Comparison of ENCODE assay signal across 32 cellular contexts in the genomic region with DNA sequence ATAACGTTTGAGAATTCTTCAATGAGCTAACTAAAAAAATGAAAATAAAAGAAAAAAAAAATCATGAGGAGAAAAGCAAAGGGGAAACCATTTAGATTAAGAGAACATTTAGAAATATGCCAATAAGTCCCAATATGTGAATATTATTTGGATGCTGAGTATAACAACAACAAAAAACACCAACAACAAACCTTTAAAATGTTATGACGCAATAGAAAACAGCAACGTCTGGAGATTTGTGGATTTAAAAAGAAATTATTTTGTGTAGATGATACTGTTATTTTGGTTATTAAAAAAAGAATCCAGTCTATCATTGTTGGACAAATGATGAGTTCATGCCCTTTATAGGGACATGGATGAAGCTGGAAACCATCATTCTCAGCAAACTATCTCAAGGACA.
DNase-seq lines count a peak whose midpoint lies in the region; ATAC-seq, FAIRE-seq and TF ChIP-seq lines count a peak whose summit lies in the region.
"Had no signal": no experiment of that assay in that cellular context is flagged by ENCODE, and none has a peak within 500 bp of the region (broad histone marks: within the 10 kb centered on the region; RNA-seq: fewer than 3 reads in every experiment).

No MANE protein-coding gene starts in this region.

- H3K56ac ChIP-seq in IMR-90 (ENCODE audit: extremely low read depth, insufficient read depth, low read length) (no peak overlapping the region), H1 (replicated peaks; ENCODE audit: insufficient read length, low read depth, low read length) (no peak overlapping the region)

- H3K9me3 ChIP-seq in HepG2 (ENCODE audit: low read length): no peaks in the 10 kb centered on the region
- H3K9me3 ChIP-seq in right lobe of liver: no peaks in the 10 kb centered on the region
- H3K9me3 ChIP-seq in IMR-90 (ENCODE audit: control insufficient read depth, insufficient read depth, low read length): no peaks in the 10 kb centered on the region
- H3K9me3 ChIP-seq in H1 (ENCODE audit: insufficient read depth in 2 of 2, low read depth in 1 of 2, low read length in 1 of 2): no peaks in the 10 kb centered on the region
- H3K9me3 ChIP-seq: BE2C; BLaER1; BLaER1 treated with 17β-estradiol and CSF1 and Interleukin-3, amounts not matched to agents 10 nM and 100 nM; Caco-2 had no signal

- no peak for FAIRE-seq in HepG2 (lab: Jason Lieb, UNC)
- FAIRE-seq in H1 (lab: Jason Lieb, UNC): no peak
- FAIRE-seq: A204.1, A549, D721Med had no signal

- no peaks in the 10 kb centered on the region for H3K9me1 ChIP-seq in IMR-90 (ENCODE audit: insufficient read depth, low read length)

- no peak overlapping the region for H3K4me2 ChIP-seq in HepG2 (ENCODE audit: low read depth, low read length)
- no peak overlapping the region for H3K4me2 ChIP-seq in IMR-90 (ENCODE audit: low read depth, low read length)
- no peak overlapping the region for H3K4me2 ChIP-seq in H1 (ENCODE audit: insufficient read depth in 1 of 2, low read depth in 2 of 2, low read length in 2 of 2)
- H3K4me2 ChIP-seq: A549; BLaER1; BLaER1 treated with 17β-estradiol and CSF1 and Interleukin-3, amounts not matched to agents 10 nM and 100 nM had no signal

- H2AK5ac ChIP-seq in IMR-90 (ENCODE audit: low read depth, low read length) (no peak overlapping the region), H1 (ENCODE audit: low read depth, low read length) (no peak overlapping the region)

- H2AK9ac ChIP-seq in IMR-90 (replicated peaks; ENCODE audit: low read depth, low read length, poor library complexity): no peak overlapping the region

- H3K4ac ChIP-seq in IMR-90 (ENCODE audit: low read depth, low read length): no peak overlapping the region
- H3K4ac ChIP-seq in H1 (replicated peaks; ENCODE audit: insufficient read length, low read depth, low read length): no peak overlapping the region

- no peak overlapping the region for H3K14ac ChIP-seq in IMR-90 (replicated peaks; ENCODE audit: low read depth, low read length)
- H3K14ac ChIP-seq in H1 (ENCODE audit: insufficient read length): no peak overlapping the region

- no peaks in the 10 kb centered on the region for H3K36me3 ChIP-seq in HepG2 (replicated peaks in 1 of 2; ENCODE audit: control insufficient read depth in 1 of 2, insufficient read depth in 2 of 2, low read length in 2 of 2)
- H3K36me3 ChIP-seq in right lobe of liver: no peaks in the 10 kb centered on the region
- no peaks in the 10 kb centered on the region for H3K36me3 ChIP-seq in IMR-90 (ENCODE audit: control insufficient read depth, insufficient read depth, low read length)
- H3K36me3 ChIP-seq in H1 (ENCODE audit: control insufficient read depth in 2 of 4, insufficient read depth in 4 of 4, low read length in 3 of 4): peaks cover 0 to 7% (median 0%) of the 10 kb centered on the region in 4 experiments; a peak in 2 of 8 replicates
- H3K36me3 ChIP-seq: BE2C; BLaER1; BLaER1 treated with 17β-estradiol and CSF1 and Interleukin-3, amounts not matched to agents 10 nM and 100 nM had no signal

- H3K18ac ChIP-seq in IMR-90 (ENCODE audit: low read depth, low read length) (no peak overlapping the region), H1 (ENCODE audit: extremely low read depth, low read length) (no peak overlapping the region)

- CTCF ChIA-PET in HepG2 (lab: Yijun Ruan, JAX; ENCODE audit: low intra/inter-chr PET ratio, low total read pairs): no interaction called here
- CTCF ChIA-PET in IMR-90 (lab: Yijun Ruan, JAX): no interaction called here
- CTCF ChIA-PET in H1 (lab: Charles Lee; ENCODE audit: partially characterized antibody): interaction anchor here (1.1 to 1.3 kb wide), 2 partner anchors 13 to 40 kb away, joined by 4 to 6 read pairs; no protein-coding TSS in a partner anchor

- H3K27ac ChIP-seq in HepG2 (ENCODE audit: extremely low read length, insufficient read depth, low read length) (no peak overlapping the region), right lobe of liver (no peak overlapping the region), IMR-90 (ENCODE audit: insufficient read depth, low read length) (no peak overlapping the region), H1 (ENCODE audit: low read depth, low read length) (no peak overlapping the region)
- H3K27ac ChIP-seq: 22Rv1; A549; BLaER1; BLaER1 treated with 17β-estradiol and CSF1 and Interleukin-3, amounts not matched to agents 10 nM and 100 nM; C4-2B had no signal

- ATAC-seq in HepG2 (no peak), right lobe of liver (no peak), IMR-90 (ENCODE audit: low read depth) (no peak)
- ATAC-seq: A549; CD8-positive, alpha-beta T cell had no signal

- TF ChIP-seq CTCF in HepG2 (CRISPR knock-in tag; IDR thresholded peaks at IDR 0.05) (no peak), right lobe of liver (IDR thresholded peaks at IDR 0.05) (no peak), IMR-90 (conservative IDR thresholded peaks at IDR 0.05; ENCODE audit: low read depth, low read length) (no peak), H1 (IDR thresholded peaks at IDR 0.05; ENCODE audit: control extremely low read depth in 1 of 3, insufficient read depth in 1 of 3, low read depth in 1 of 3, low read length in 3 of 3) (no peak)

- TF ChIP-seq RAD21 in HepG2 (CRISPR knock-in tag; IDR thresholded peaks at IDR 0.05) (no peak), IMR-90 (IDR thresholded peaks at IDR 0.05; ENCODE audit: low read length) (no peak), H1 (IDR thresholded peaks at IDR 0.05 in 1 of 2, conservative IDR thresholded peaks at IDR 0.05 in 1 of 2; ENCODE audit: low read depth in 2 of 2, low read length in 2 of 2) (no peak)

- no peak overlapping the region for H2BK15ac ChIP-seq in IMR-90 (ENCODE audit: low read depth, low read length)
- H2BK15ac ChIP-seq in H1 (ENCODE audit: low read length): no peak overlapping the region

- H3K23ac ChIP-seq in IMR-90 (ENCODE audit: low read depth, low read length) (no peak overlapping the region), H1 (ENCODE audit: insufficient read length) (no peak overlapping the region)

- H3K79me2 ChIP-seq in HepG2 (ENCODE audit: insufficient read depth, low read length) (no peaks in the 10 kb centered on the region), H1 (ENCODE audit: control insufficient read depth in 1 of 2, insufficient read depth in 2 of 2, low read length in 2 of 2) (no peaks in the 10 kb centered on the region)

- H4K20me1 ChIP-seq in HepG2 (ENCODE audit: insufficient read depth, low read length): no peaks in the 10 kb centered on the region
- no peaks in the 10 kb centered on the region for H4K20me1 ChIP-seq in IMR-90 (ENCODE audit: insufficient read depth, low read length)
- peaks cover 0 to 2% of the 10 kb centered on the region in 2 experiments for H4K20me1 ChIP-seq in H1 (replicated peaks in 1 of 2; ENCODE audit: control insufficient read depth in 1 of 2, insufficient read depth in 2 of 2, low read length in 2 of 2)
- H4K20me1 ChIP-seq: BLaER1; BLaER1 treated with 17β-estradiol and CSF1 and Interleukin-3, amounts not matched to agents 10 nM and 100 nM had no signal

- H4K91ac ChIP-seq in IMR-90 (ENCODE audit: insufficient read depth, low read depth, low read length) (no peak overlapping the region), H1 (replicated peaks; ENCODE audit: insufficient read length, low read length) (no peak overlapping the region)

- H3K23me2 ChIP-seq in H1 (ENCODE audit: low read depth, low read length): 0 out of 2 replicates have a peak, but pooled peaks cover 2% of the 10 kb centered on the region

- H3K4me1 ChIP-seq in HepG2 (ENCODE audit: insufficient read depth, low read length): no peaks in the 10 kb centered on the region
- H3K4me1 ChIP-seq in right lobe of liver: no peaks in the 10 kb centered on the region
- no peaks in the 10 kb centered on the region for H3K4me1 ChIP-seq in IMR-90 (ENCODE audit: control insufficient read depth, insufficient read depth, low read length)
- peaks cover 0 to 3% (median 0%) of the 10 kb centered on the region in 4 experiments; a peak in 1 of 7 replicates for H3K4me1 ChIP-seq in H1 (replicated peaks in 1 of 4; ENCODE audit: control insufficient read depth in 3 of 4, insufficient read depth in 4 of 4, low read length in 3 of 4)
- H3K4me1 ChIP-seq: A549; BE2C; BLaER1; BLaER1 treated with 17β-estradiol and CSF1 and Interleukin-3, amounts not matched to agents 10 nM and 100 nM; Caco-2 had no signal

- no peak overlapping the region for H4K8ac ChIP-seq in IMR-90 (ENCODE audit: low read depth in 2 of 2, low read length in 2 of 2)
- no peak overlapping the region for H4K8ac ChIP-seq in H1 (ENCODE audit: extremely low read depth, insufficient read depth, low read length)

- no peak overlapping the region for H2BK20ac ChIP-seq in IMR-90 (ENCODE audit: low read depth, low read length)
- no peak overlapping the region for H2BK20ac ChIP-seq in H1 (ENCODE audit: low read length)

- DNase-seq in HepG2 (ENCODE audit: low spot score) (no peak), right lobe of liver (no peak), IMR-90 (no peak), H1 (ENCODE audit: low read depth in 1 of 2, low spot score in 2 of 2) (no peak), iPS-NIHi7 (ENCODE audit: extremely low spot score) (no peak), DMS79 treated with DMSO at 0.1 percent for 48 hours (lab: John Stamatoyannopoulos, UW) (no peak)
- DNase-seq: 8988T; ACHN; AML-193; BE2C; C1 segment of cervical spinal cord; Calu3; CD4-positive, alpha-beta memory T cell; CD4-positive, alpha-beta T cell; CD4-positive, CD25-positive, alpha-beta regulatory T cell; CD8-positive, alpha-beta memory T cell; CD8-positive, alpha-beta T cell; COR-L47; DMS 273 treated with DMSO at 0.1 percent for 48 hours; DMS153; DMS53; DMS79; DND-41; EL had no signal

- H2AFZ ChIP-seq in HepG2 (ENCODE audit: low read length) (no peak overlapping the region), IMR-90 (replicated peaks; ENCODE audit: low read length, poor library complexity) (no peak overlapping the region), H1 (ENCODE audit: low read length) (no peak overlapping the region)

- dilution Hi-C loops in IMR-90 (cut with HindIII; ENCODE audit: low sequenced_read_pairs, unreplicated experiment): no loop called here

- POLR2A ChIA-PET in HepG2 (lab: Yijun Ruan, JAX): no interaction called here
- POLR2A ChIA-PET in IMR-90 (lab: Charles Lee; ENCODE audit: unreplicated experiment): no interaction called here
- POLR2A ChIA-PET in H1 (lab: Charles Lee; ENCODE audit: partially characterized antibody): interaction anchor here (1.5 to 2.4 kb wide), 2 partner anchors 8 to 152 kb away, joined by 4 to 10 read pairs; no protein-coding TSS in a partner anchor

- no peak overlapping the region for H4K5ac ChIP-seq in IMR-90 (ENCODE audit: low read depth, low read length)
- no peak overlapping the region for H4K5ac ChIP-seq in H1 (ENCODE audit: insufficient read length, low read depth, low read length)

- H3K79me1 ChIP-seq in IMR-90 (ENCODE audit: low read depth in 1 of 2, low read length in 2 of 2) (no peaks in the 10 kb centered on the region), H1 (ENCODE audit: low read depth, low read length) (no peaks in the 10 kb centered on the region)

- H3K27me3 ChIP-seq in HepG2 (ENCODE audit: control insufficient read depth in 1 of 2, insufficient read depth in 2 of 2, low read length in 2 of 2) (no peaks in the 10 kb centered on the region), right lobe of liver (no peaks in the 10 kb centered on the region), IMR-90 (ENCODE audit: control insufficient read depth, insufficient read depth, low read length) (no peaks in the 10 kb centered on the region), H1 (replicated peaks in 1 of 4; ENCODE audit: control insufficient read depth in 3 of 4, extremely low read depth in 1 of 4, insufficient read depth in 3 of 4, low read length in 3 of 4) (no peaks in the 10 kb centered on the region)
- H3K27me3 ChIP-seq: BE2C; BLaER1; BLaER1 treated with 17β-estradiol and CSF1 and Interleukin-3, amounts not matched to agents 10 nM and 100 nM had no signal

- H3K9ac ChIP-seq in HepG2 (ENCODE audit: insufficient read depth, low read depth, low read length): no peak overlapping the region
- no peak overlapping the region for H3K9ac ChIP-seq in IMR-90 (ENCODE audit: low read depth, low read length)
- H3K9ac ChIP-seq in H1 (replicated peaks in 1 of 4; ENCODE audit: extremely low read depth in 1 of 4, low read depth in 3 of 4, low read length in 3 of 4): no peak overlapping the region
- H3K9ac ChIP-seq: BLaER1; BLaER1 treated with 17β-estradiol and CSF1 and Interleukin-3, amounts not matched to agents 10 nM and 100 nM had no signal

- no peak for TF ChIP-seq EP300 in HepG2 (IDR thresholded peaks at IDR 0.05; ENCODE audit: low read depth in 2 of 2, low read length in 2 of 2)
- no peak for TF ChIP-seq EP300 in HepG2 (CRISPR knock-in tag; IDR thresholded peaks at IDR 0.05; ENCODE audit: borderline replicate concordance)
- no peak for TF ChIP-seq EP300 in H1 (IDR thresholded peaks at IDR 0.05; ENCODE audit: borderline replicate concordance in 1 of 2, low read depth in 2 of 2, low read length in 2 of 2)

- WGBS in HepG2 (ENCODE audit: low lambda C conversion rate): 37% methylated on average over 3 of the region's 3 CpGs
- 57% methylated on average over 3 of the region's 3 CpGs for WGBS in right lobe of liver (ENCODE audit: insufficient coverage, low coverage, low lambda C conversion rate, missing lambda C conversion rate)
- no CpG with 5 or more reads among the region's 3 CpGs for WGBS in IMR-90 (ENCODE audit: extremely low coverage in 2 of 2, insufficient read length in 1 of 2), 2 experiments
- WGBS in H1 (ENCODE audit: extremely low coverage in 1 of 2, insufficient coverage in 1 of 2, insufficient read length in 1 of 2, insufficient replicate concordance in 2 of 2, low coverage in 1 of 2, low lambda C conversion rate in 2 of 2, missing lambda C conversion rate in 1 of 2), 2 experiments: 87% methylated on average over 3 of the region's 3 CpGs; no CpG with 5 or more reads in 1 of the 2 experiments

- H2BK12ac ChIP-seq in H1 (ENCODE audit: low read depth, low read length): no peak overlapping the region

- no TSS peak for BruUV-seq in HepG2 (replicated peaks; lab: Mats Ljungman, UMichigan)
- no TSS peak for BruUV-seq in IMR-90 (replicated peaks; lab: Mats Ljungman, UMichigan)

- H2BK5ac ChIP-seq in IMR-90 (ENCODE audit: low read depth, low read length, poor library complexity, severe bottlenecking) (no peak overlapping the region), H1 (ENCODE audit: low read depth, low read length) (no peak overlapping the region)

- no peak for TF ChIP-seq POLR2A in HepG2 (IDR thresholded peaks at IDR 0.05; ENCODE audit: insufficient read depth in 1 of 2, low read depth in 2 of 2, low read length in 2 of 2)
- TF ChIP-seq POLR2A in right lobe of liver (IDR thresholded peaks at IDR 0.05): no peak
- no peak for TF ChIP-seq POLR2A in IMR-90 (IDR thresholded peaks at IDR 0.05; ENCODE audit: low read depth, low read length)
- TF ChIP-seq POLR2A in H1 (IDR thresholded peaks at IDR 0.05; ENCODE audit: control extremely low read depth in 1 of 2, low read depth in 2 of 2, low read length in 2 of 2): no peak

- intact Hi-C loops in HepG2 (cut with micrococcal nuclease; ENCODE audit: unreplicated experiment) (no loop called here), right lobe of liver (cut with DNase I) (no loop called here), IMR-90 (cut with micrococcal nuclease) (no loop called here)

- in situ Hi-C loops in HepG2 (cut with HindIII; ENCODE audit: extremely low pct_ligation_motif_present, low pct_unique_long_range_greater_than_20kb) (no loop called here), IMR-90 (cut with MboI; ENCODE audit: low sequenced_read_pairs) (no loop called here)

- no peak overlapping the region for H3K4me3 ChIP-seq in HepG2 (replicated peaks in 1 of 3; ENCODE audit: insufficient read depth in 1 of 3, low read depth in 2 of 3, low read length in 3 of 3)
- no peak overlapping the region for H3K4me3 ChIP-seq in right lobe of liver
- no peak overlapping the region for H3K4me3 ChIP-seq in IMR-90 (ENCODE audit: insufficient read depth, low read depth, low read length)
- no peak overlapping the region for H3K4me3 ChIP-seq in H1 (ENCODE audit: extremely low read depth in 1 of 4, insufficient read depth in 2 of 4, low read depth in 3 of 4, low read length in 4 of 4)
- H3K4me3 ChIP-seq: A549; BLaER1; BLaER1 treated with 17β-estradiol and CSF1 and Interleukin-3, amounts not matched to agents 10 nM and 100 nM had no signal

- H2BK120ac ChIP-seq in IMR-90 (ENCODE audit: low read depth, low read length) (no peak overlapping the region), H1 (replicated peaks; ENCODE audit: low read depth, low read length) (no peak overlapping the region)
